Comparison of ENCODE assay signal across 8 cellular contexts in the genomic region with DNA sequence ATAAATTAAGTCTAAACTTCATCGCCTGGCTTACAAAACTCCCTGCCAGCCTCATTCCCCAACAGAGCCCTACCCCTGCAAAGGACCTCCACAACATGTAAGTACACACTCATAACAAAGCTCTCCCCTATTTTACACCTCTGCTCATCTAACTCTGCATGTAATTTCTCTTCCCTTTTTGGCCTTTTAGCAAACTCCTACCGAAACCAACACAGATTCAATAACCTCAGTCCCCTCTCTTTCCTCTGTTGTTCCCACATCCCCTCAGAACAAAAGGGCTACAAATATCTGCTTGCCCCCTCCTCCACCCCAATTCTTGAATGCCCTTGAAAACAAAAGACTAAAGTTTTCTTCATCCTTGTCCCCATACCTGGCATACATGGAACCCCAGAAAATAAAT. TPM values are rescaled to one million over a fixed set of nuclear protein-coding genes. Genes with fewer than 3 reads are reported as not detected.
DNase-seq lines count a peak whose midpoint lies in the region; ATAC-seq, FAIRE-seq and TF ChIP-seq lines count a peak whose summit lies in the region.

No MANE protein-coding gene starts in this region.

- TF ChIP-seq CTCF in RWPE2 (IDR thresholded peaks at IDR 0.05; ENCODE audit: poor library complexity, severe bottlenecking) (no peak), fibroblast of the aortic adventitia (IDR thresholded peaks at IDR 0.05; ENCODE audit: insufficient read depth, low read length) (no peak)

- ATAC-seq in RWPE2 (ENCODE audit: low read depth) (no peak), GM21619 (IDR thresholded peaks at IDR 0.05; ENCODE audit: unreplicated experiment) (no peak), GM19452 (IDR thresholded peaks at IDR 0.05; ENCODE audit: unreplicated experiment) (no peak)

- H3K9ac ChIP-seq in skeletal muscle tissue (ENCODE audit: low read depth in 1 of 3, low read length in 3 of 3): peak overlapping the region; percentile 91 to 99 (median 95)

- peak; percentile 63 for FAIRE-seq in GM19239 (lab: Jason Lieb, UNC)

- H3K9me3 ChIP-seq in RWPE2 (ENCODE audit: severe bottlenecking): no peaks in the 10 kb centered on the region
- H3K9me3 ChIP-seq in skeletal muscle tissue (ENCODE audit: control insufficient read depth in 3 of 3, low read length in 3 of 3): no peaks in the 10 kb centered on the region

- no peak for DNase-seq in GM19239 (ENCODE audit: insufficient read length, low spot score)
- no peak for DNase-seq in RWPE2 (ENCODE audit: low spot score)
- DNase-seq in fibroblast of the aortic adventitia (ENCODE audit: low read depth): no peak
- DNase-seq in ACHN: no peak
- DNase-seq in G401 (ENCODE audit: low spot score): no peak

- H3K4me1 ChIP-seq in RWPE2 (ENCODE audit: insufficient read depth, poor library complexity, severe bottlenecking) (peaks cover 11% of the 10 kb centered on the region), skeletal muscle tissue (ENCODE audit: control insufficient read depth in 3 of 3, insufficient read depth in 3 of 3, low read length in 3 of 3) (peaks cover 13 to 21% (median 20%) of the 10 kb centered on the region in 3 donors)

- H3K27me3 ChIP-seq in RWPE2 (ENCODE audit: insufficient read depth, poor library complexity, severe bottlenecking): no peaks in the 10 kb centered on the region
- no peaks in the 10 kb centered on the region for H3K27me3 ChIP-seq in skeletal muscle tissue (ENCODE audit: control insufficient read depth in 3 of 3, insufficient read depth in 3 of 3, low read length in 3 of 3)

- H3K27ac ChIP-seq in RWPE2 (ENCODE audit: poor library complexity, severe bottlenecking): peak overlapping the region; percentile 73
- H3K27ac ChIP-seq in skeletal muscle tissue (ENCODE audit: low read depth, low read length): peak overlapping the region; percentile 93

- in situ Hi-C loops in ACHN (cut with HindIII; ENCODE audit: low pct_ligation_motif_present, low pct_unique_long_range_greater_than_20kb, low sequenced_read_pairs) (no loop called here), G401 (cut with HindIII; ENCODE audit: low sequenced_read_pairs) (no loop called here)

- peak overlapping the region; percentile 71 for H3K4me3 ChIP-seq in RWPE2 (ENCODE audit: severe bottlenecking)
- H3K4me3 ChIP-seq in fibroblast of the aortic adventitia (ENCODE audit: low read depth, low read length): peak overlapping the region; percentile 93
- peak overlapping the region; percentile 91 to 99 (median 95) for H3K4me3 ChIP-seq in skeletal muscle tissue (ENCODE audit: low read length in 3 of 3)

- H3K36me3 ChIP-seq in RWPE2 (ENCODE audit: low read depth) (peaks cover 20% of the 10 kb centered on the region), skeletal muscle tissue (ENCODE audit: control insufficient read depth in 3 of 3, insufficient read depth in 3 of 3, low read length in 3 of 3) (peaks cover 7 to 18% (median 15%) of the 10 kb centered on the region in 3 donors)

RNA-seq across cellular contexts. Expression of gene UBL7, which starts 0.7 kb away (rescaled TPM):
- total RNA-seq in fibroblast of the aortic adventitia (ENCODE audit: low replicate concordance): 50.3 and 52.2 TPM in 2 replicates
- 23.0 TPM for total RNA-seq in skeletal muscle tissue
- 111 and 117 TPM in 2 replicates for total RNA-seq in G401 (2014; rRNA removed; shearing (Covaris generic))

RNA-seq across cellular contexts. Expression of gene SEMA7A, which starts 26.5 kb away (rescaled TPM):
- total RNA-seq in fibroblast of the aortic adventitia (ENCODE audit: low replicate concordance) (2.6 and 7.9 TPM in 2 replicates), skeletal muscle tissue (5.2 TPM)
- 8.5 and 14.3 TPM in 2 replicates for total RNA-seq in G401 (2014; rRNA removed; shearing (Covaris generic))
